ENCODE assay signal across 10 cellular contexts in genomic region chr2:27494284-27494943, GRCh38. TPM values are rescaled to one million over a fixed set of nuclear protein-coding genes. Genes with fewer than 3 reads are reported as not detected.
DNase-seq lines count a peak whose midpoint lies in the region; ATAC-seq and TF ChIP-seq lines count a peak whose summit lies in the region.
"Had no signal": no experiment of that assay in that cellular context is flagged by ENCODE, and none has a peak within 500 bp of the region (broad histone marks: within the 10 kb centered on the region; RNA-seq: fewer than 3 reads in every experiment).

No MANE protein-coding gene starts in this region.

- H3K4me1 Mint-ChIP-seq in T-helper 1 cell treated with Interleukin-12 subunit alpha and Interleukin-12 subunit beta and Interleukin-4 antibody, amounts not matched to agents 30 μg/mL and 1 μg/mL, for 36 hours (ENCODE audit: low read depth), result peaks cover 20% of the 10 kb centered on the region

- no peaks in the 10 kb centered on the region for H3K79me2 ChIP-seq in mammary epithelial cell (ENCODE audit: insufficient read depth, low read length)

- peak; percentile 57 for ATAC-seq in left lobe of liver

- in situ Hi-C loops in mammary epithelial cell (cut with MboI; ENCODE audit: low sequenced_read_pairs in 2 of 2), result no loop called here
- in situ Hi-C loops in KBM-7 (cut with MboI; ENCODE audit: low pct_unique_long_range_greater_than_20kb, low sequenced_read_pairs), result no loop called here

- H3K9me3 Mint-ChIP-seq in T-helper 1 cell treated with Interleukin-12 subunit alpha and Interleukin-12 subunit beta and Interleukin-4 antibody, amounts not matched to agents 30 μg/mL and 1 μg/mL, for 36 hours, result no peaks in the 10 kb centered on the region

- H3K27me3 Mint-ChIP-seq in T-helper 1 cell treated with Interleukin-12 subunit alpha and Interleukin-12 subunit beta and Interleukin-4 antibody, amounts not matched to agents 30 μg/mL and 1 μg/mL, for 36 hours (ENCODE audit: low read depth), result peaks cover 55% of the 10 kb centered on the region

- no peaks in the 10 kb centered on the region for H4K20me1 ChIP-seq in mammary epithelial cell (ENCODE audit: insufficient read depth, low read length)
- H4K20me1 ChIP-seq: BLaER1 treated with 17β-estradiol and CSF1 and Interleukin-3, amounts not matched to agents 10 nM and 100 nM had no signal

- H3K27me3 ChIP-seq in mammary epithelial cell (ENCODE audit: insufficient read depth, low read length) (no peaks in the 10 kb centered on the region), stomach (peaks cover 0 to 23% (median 3%) of the 10 kb centered on the region in 3 donors)

- WGBS in mammary epithelial cell (ENCODE audit: low coverage, missing lambda C conversion rate), result 38% methylated on average over 6 of the region's 35 CpGs
- 14 to 33% (median 20%) methylated on average over 20 to 35 of the region's 35 CpGs for WGBS in stomach, 5 donors

- CTCF ChIA-PET in mammary epithelial cell (lab: Charles Lee; ENCODE audit: low non-redundant PET), result no interaction called here

- BruUV-seq in mammary epithelial cell (replicated peaks; lab: Mats Ljungman, UMichigan), result no TSS peak

- TF ChIP-seq CTCF in mammary epithelial cell (conservative IDR thresholded peaks at IDR 0.05 in 1 of 2, IDR thresholded peaks at IDR 0.05 in 1 of 2; ENCODE audit: extremely low read depth in 1 of 2, insufficient read depth in 1 of 2, low read depth in 1 of 2, low read length in 2 of 2) (peak in 1 of 2 donors; percentile 10), stomach (IDR thresholded peaks at IDR 0.05) (no peak)

- H3K27ac ChIP-seq in mammary epithelial cell (ENCODE audit: insufficient read depth, low read depth, low read length) (peak overlapping the region; percentile 18), stomach (peak overlapping the region; percentile 10 to 80 (median 50))
- H3K27ac ChIP-seq: BLaER1 treated with 17β-estradiol and CSF1 and Interleukin-3, amounts not matched to agents 10 nM and 100 nM had no signal

- dilution Hi-C loops in mammary epithelial cell (cut with HindIII; ENCODE audit: low sequenced_read_pairs), result no loop called here

- no peaks in the 10 kb centered on the region for H3K36me3 Mint-ChIP-seq in T-helper 1 cell treated with Interleukin-12 subunit alpha and Interleukin-12 subunit beta and Interleukin-4 antibody, amounts not matched to agents 30 μg/mL and 1 μg/mL, for 36 hours (ENCODE audit: low read depth)

- DNase-seq in T-helper 1 cell, result no peak
- DNase-seq in mammary epithelial cell, result peak; percentile 4
- peak; percentile 91 for DNase-seq in left lobe of liver (ENCODE audit: low spot score)
- DNase-seq in stomach, result no peak
- DNase-seq in NCI-H146 treated with DMSO at 0.1 percent for 48 hours (lab: John Stamatoyannopoulos, UW; ENCODE audit: unreplicated experiment), result no peak
- no peak for DNase-seq in NCI-H2171 (lab: John Stamatoyannopoulos, UW)
- no peak for DNase-seq in KBM-7

- intact Hi-C loops in mammary epithelial cell (cut with micrococcal nuclease), result loop anchor here (5.0 kb wide), 1 partner anchor 88 kb away; the partner anchor contains the start of gene ZNF512
- intact Hi-C loops in stomach (cut with DNase I; ENCODE audit: low total_unique reads), result no loop called here

- peak overlapping the region; percentile 47 for H3K9ac ChIP-seq in mammary epithelial cell (ENCODE audit: insufficient read depth, low read length)
- H3K9ac ChIP-seq: BLaER1 treated with 17β-estradiol and CSF1 and Interleukin-3, amounts not matched to agents 10 nM and 100 nM had no signal

- H3K4me3 ChIP-seq in mammary epithelial cell (replicated peaks in 1 of 3; ENCODE audit: insufficient read depth in 1 of 3, low read depth in 2 of 3, low read length in 3 of 3), result peak overlapping the region; percentile 44 to 63 (median 55)
- H3K4me3 ChIP-seq in stomach, result peak overlapping the region; percentile 60 to 74 (median 73)
- H3K4me3 ChIP-seq: BLaER1 treated with 17β-estradiol and CSF1 and Interleukin-3, amounts not matched to agents 10 nM and 100 nM had no signal

- TF ChIP-seq POLR2A in stomach (IDR thresholded peaks at IDR 0.05), result no peak

- H3K4me1 ChIP-seq in mammary epithelial cell (ENCODE audit: insufficient read depth, low read length), result peaks cover 38% of the 10 kb centered on the region
- H3K4me1 ChIP-seq in stomach, result peaks cover 0 to 33% (median 32%) of the 10 kb centered on the region in 4 donors

- H2AFZ ChIP-seq in mammary epithelial cell (ENCODE audit: low read depth, low read length), result peak overlapping the region; percentile 99

- H3K4me2 ChIP-seq in mammary epithelial cell (ENCODE audit: insufficient read depth, low read depth, low read length), result peak overlapping the region; percentile 99
- H3K4me2 ChIP-seq: BLaER1 treated with 17β-estradiol and CSF1 and Interleukin-3, amounts not matched to agents 10 nM and 100 nM had no signal

- H3K9me3 ChIP-seq in mammary epithelial cell (replicated peaks; ENCODE audit: insufficient read depth, low read length) (no peaks in the 10 kb centered on the region), stomach (no peaks in the 10 kb centered on the region)

- no peak overlapping the region for H3K27ac Mint-ChIP-seq in T-helper 1 cell treated with Interleukin-12 subunit alpha and Interleukin-12 subunit beta and Interleukin-4 antibody, amounts not matched to agents 30 μg/mL and 1 μg/mL, for 36 hours

- H3K4me3 Mint-ChIP-seq in T-helper 1 cell treated with Interleukin-12 subunit alpha and Interleukin-12 subunit beta and Interleukin-4 antibody, amounts not matched to agents 30 μg/mL and 1 μg/mL, for 36 hours, result peak overlapping the region; percentile 18

- peak; percentile 8 for TF ChIP-seq EP300 in stomach (IDR thresholded peaks at IDR 0.05)

- no peaks in the 10 kb centered on the region for H3K36me3 ChIP-seq in mammary epithelial cell (ENCODE audit: insufficient read depth, low read length)
- H3K36me3 ChIP-seq in stomach, result peaks cover 0 to 7% (median 0%) of the 10 kb centered on the region in 4 donors
- H3K36me3 ChIP-seq: BLaER1 treated with 17β-estradiol and CSF1 and Interleukin-3, amounts not matched to agents 10 nM and 100 nM had no signal

RNA-seq across cellular contexts. Expression of gene FNDC4, which starts 0.6 kb away (rescaled TPM):
- total RNA-seq in mammary epithelial cell (10 to 100 TPM; 21.7 to 29.2 TPM), left lobe of liver (61.2 TPM), stomach (10 to 100 TPM in 2 of 5 donors, 1 to 10 TPM in 2, under 1 TPM in 1; 0.89 to 23.3 (median 5.0) TPM)
- polyA plus RNA-seq in mammary epithelial cell (27.8 TPM), stomach (10 to 100 TPM in 2 of 3 donors, 1 to 10 TPM in 1; 4.5 to 15.1 (median 10.1) TPM)
- 15.3 TPM for polyA minus RNA-seq in mammary epithelial cell
- total RNA-seq: activated CD8-positive, alpha-beta memory T cell treated with anti-CD3 and anti-CD28 coated beads for 36 hours had no signal

RNA-seq across cellular contexts. Expression of gene GCKR, which starts 2.2 kb away (rescaled TPM):
- total RNA-seq in mammary epithelial cell (1 to 10 TPM in 1 of 2 donors, under 1 TPM in 1; 0.47 to 1.2 TPM), left lobe of liver (142 TPM), stomach (10 to 100 TPM in 4 of 5 donors, not detected in 1; 13.4 to 45.5 (median 33.3) TPM)
- polyA plus RNA-seq in mammary epithelial cell (1.1 TPM), stomach (10 to 100 TPM in 1 of 3 donors, 1 to 10 TPM in 2; 1.2 to 13.3 (median 2.1) TPM)
- not detected for polyA minus RNA-seq in mammary epithelial cell
- total RNA-seq: activated CD8-positive, alpha-beta memory T cell treated with anti-CD3 and anti-CD28 coated beads for 36 hours had no signal

RNA-seq across cellular contexts. Expression of gene IFT172, which starts 4.9 kb away (rescaled TPM):
- total RNA-seq in mammary epithelial cell (10 to 100 TPM; 11.5 to 12.1 TPM), left lobe of liver (7.4 TPM), stomach (10 to 100 TPM in 4 of 5 donors, 1 to 10 TPM in 1; 7.4 to 88.1 (median 14.0) TPM)
- polyA plus RNA-seq in mammary epithelial cell (9.3 TPM), stomach (10 to 100 TPM; 34.7 to 66.4 (median 43.9) TPM)
- polyA minus RNA-seq in mammary epithelial cell, result 8.4 TPM

RNA-seq across cellular contexts. Expression of gene KRTCAP3, which starts 52.2 kb away (rescaled TPM):
- total RNA-seq in mammary epithelial cell, result 1 to 10 TPM; 1.5 to 3.0 TPM
- 4.5 TPM for polyA plus RNA-seq in mammary epithelial cell
- polyA minus RNA-seq in mammary epithelial cell, result not detected
- 7.1 TPM for total RNA-seq in left lobe of liver
- total RNA-seq in stomach, result 100 to 1,000 TPM in 1 of 5 donors, 10 to 100 TPM in 3, not detected in 1; 16.5 to 140 (median 53.6) TPM
- 10 to 100 TPM; 31.2 to 65.2 (median 62.2) TPM for polyA plus RNA-seq in stomach

Comparison
In these comparisons a context has a peak if more than half of its experiments do, and no peak if none do; other contexts are left out.
1. DNase-seq: peak in mammary epithelial cell (single experiment) and left lobe of liver (single experiment); none in T-helper 1 cell (0 of 5), stomach (single experiment), NCI-H146 treated with DMSO at 0.1 percent for 48 hours (single experiment), NCI-H2171 (single experiment) and KBM-7 (single experiment).